ENCODE assay signal across 25 cellular contexts in genomic region chr7:17552373-17552772, GRCh38.
"Had no signal": no experiment of that assay in that cellular context is flagged by ENCODE, and none has a peak within 500 bp of the region (broad histone marks: within the 10 kb centered on the region; RNA-seq: fewer than 3 reads in every experiment).

No MANE protein-coding gene starts in this region.

- H3K4me1 ChIP-seq: pancreas, prostate gland had no signal

- H3K4me1 Mint-ChIP-seq: immature natural killer cell; naive thymus-derived CD4-positive, alpha-beta T cell; stimulated activated naive CD8-positive, alpha-beta T cell treated with anti-CD3 and anti-CD28 coated beads, Interleukin-15, amount 100 ng/mL, for 72 hours had no signal

- ATAC-seq: heart left ventricle; left colon; left lung; mucosa of descending colon; naive thymus-derived CD4-positive, alpha-beta T cell; natural killer cell treated with Interleukin-12 subunit alpha and Interleukin-12 subunit beta and Interleukin-15 and Interleukin-18, amount 100 ng/mL, for 72 hours; pancreas; right cardiac atrium; sciatic nerve; stimulated activated naive B cell treated with anti-CD40 and anti-IgM and Interleukin-4, amounts not matched to agents 10 μg/mL and 1 μg/mL and 100 μg/mL, for 72 hours; stimulated activated naive CD8-positive, alpha-beta T cell treated with anti-CD3 and anti-CD28 coated beads, Interleukin-15, amount 100 ng/mL, for 72 hours had no signal

- H3K9me3 Mint-ChIP-seq: stimulated activated naive B cell treated with anti-CD40 and anti-IgM and Interleukin-4, amounts not matched to agents 10 μg/mL and 1 μg/mL and 100 μg/mL, for 72 hours; stimulated activated naive CD8-positive, alpha-beta T cell treated with anti-CD3 and anti-CD28 coated beads, Interleukin-15, amount 100 ng/mL, for 72 hours had no signal

- H3K36me3 Mint-ChIP-seq: immature natural killer cell; naive thymus-derived CD4-positive, alpha-beta T cell; natural killer cell treated with Interleukin-12 subunit alpha and Interleukin-12 subunit beta and Interleukin-15 and Interleukin-18, amount 100 ng/mL, for 72 hours; stimulated activated naive B cell treated with anti-CD40 and anti-IgM and Interleukin-4, amounts not matched to agents 10 μg/mL and 1 μg/mL and 100 μg/mL, for 72 hours had no signal

- H3K4me3 ChIP-seq: heart left ventricle, left lung, lower lobe of right lung, mucosa of descending colon, pancreas, prostate gland, skin epidermis, spleen, tibial nerve, upper lobe of left lung had no signal

- H3K4me3 Mint-ChIP-seq: immature natural killer cell; naive thymus-derived CD4-positive, alpha-beta T cell; natural killer cell treated with Interleukin-12 subunit alpha and Interleukin-12 subunit beta and Interleukin-15 and Interleukin-18, amount 100 ng/mL, for 72 hours; stimulated activated naive B cell treated with anti-CD40 and anti-IgM and Interleukin-4, amounts not matched to agents 10 μg/mL and 1 μg/mL and 100 μg/mL, for 72 hours; stimulated activated naive CD8-positive, alpha-beta T cell treated with anti-CD3 and anti-CD28 coated beads, Interleukin-15, amount 100 ng/mL, for 72 hours had no signal

- H3K36me3 ChIP-seq: heart left ventricle, left lung, lower lobe of right lung, pancreas, prostate gland, spleen, tibial nerve, upper lobe of left lung had no signal

- H3K9me3 ChIP-seq: heart left ventricle, left lung, lower lobe of right lung, mucosa of descending colon, pancreas, prostate gland, tibial nerve, upper lobe of left lung had no signal

- H3K27me3 ChIP-seq: heart left ventricle, left lung, pancreas, spleen, tibial nerve, upper lobe of left lung had no signal

- H3K27ac Mint-ChIP-seq: immature natural killer cell; natural killer cell treated with Interleukin-12 subunit alpha and Interleukin-12 subunit beta and Interleukin-15 and Interleukin-18, amount 100 ng/mL, for 72 hours; stimulated activated naive B cell treated with anti-CD40 and anti-IgM and Interleukin-4, amounts not matched to agents 10 μg/mL and 1 μg/mL and 100 μg/mL, for 72 hours; stimulated activated naive CD8-positive, alpha-beta T cell treated with anti-CD3 and anti-CD28 coated beads, Interleukin-15, amount 100 ng/mL, for 72 hours had no signal

- H3K27ac ChIP-seq: heart left ventricle, lower lobe of right lung, pancreas, prostate gland, spleen, upper lobe of left lung had no signal

- DNase-seq: heart left ventricle; hypothalamus; immature natural killer cell; kidney; left colon; left lung; lower lobe of right lung; mammary epithelial cell; midbrain; mucosa of descending colon; naive thymus-derived CD4-positive, alpha-beta T cell; pancreas; retina; right cardiac atrium; spleen; stimulated activated CD4-positive, alpha-beta T cell treated with anti-CD3 and anti-CD28 coated beads, Interleukin-4, amount 100 ng/mL, for 24 hours; stimulated activated naive B cell treated with anti-CD40 and anti-IgM and Interleukin-4, amounts not matched to agents 10 μg/mL and 1 μg/mL and 100 μg/mL, for 72 hours; stimulated activated naive CD8-positive, alpha-beta T cell treated with anti-CD3 and anti-CD28 coated beads, Interleukin-15, amount 100 ng/mL, for 72 hours; substantia nigra; upper lobe of left lung had no signal
